In genomic region chr5:172656496-172656895, GRCh38 we compare ENCODE assay signal across 9 cellular contexts. TPM values are rescaled to one million over a fixed set of nuclear protein-coding genes. Genes with fewer than 3 reads are reported as not detected.
DNase-seq lines count a peak whose midpoint lies in the region; ATAC-seq and TF ChIP-seq lines count a peak whose summit lies in the region.
"Not testable (repeated sequence)": the region's sequence is repeated elsewhere in the genome, so short reads cannot be mapped to it uniquely, and the experiment has no call there.
"Had no signal": no experiment of that assay in that cellular context is flagged by ENCODE, and none has a peak within 500 bp of the region (broad histone marks: within the 10 kb centered on the region; RNA-seq: fewer than 3 reads in every experiment).

No MANE protein-coding gene starts in this region.

- not testable (repeated sequence) for TF ChIP-seq CTCF in esophagus muscularis mucosa (IDR thresholded peaks at IDR 0.05); heart left ventricle (IDR thresholded peaks at IDR 0.05); right atrium auricular region (IDR thresholded peaks at IDR 0.05); psoas muscle (IDR thresholded peaks at IDR 0.05); gastrocnemius medialis (IDR thresholded peaks at IDR 0.05 in 4 of 5, conservative IDR thresholded peaks at IDR 0.05 in 1 of 5); upper lobe of right lung (IDR thresholded peaks at IDR 0.05)

- not testable (repeated sequence) for DNase-seq in esophagus muscularis mucosa (ENCODE audit: extremely low spot score); heart left ventricle; right atrium auricular region (ENCODE audit: low spot score); psoas muscle; gastrocnemius medialis
- DNase-seq in upper lobe of right lung = peak; percentile 4
- peak; percentile 9 to 54 for DNase-seq in aorta

- H3K4me1 ChIP-seq in esophagus muscularis mucosa = peaks cover 56 to 85% (median 76%) of the 10 kb centered on the region in 4 donors
- H3K4me1 ChIP-seq in heart left ventricle = peaks cover 15 to 87% (median 63%) of the 10 kb centered on the region in 12 donors
- peaks cover 0 to 54% of the 10 kb centered on the region in 2 donors for H3K4me1 ChIP-seq in right atrium auricular region
- peaks cover 12% of the 10 kb centered on the region for H3K4me1 ChIP-seq in psoas muscle
- H3K4me1 ChIP-seq in gastrocnemius medialis = peaks cover 15 to 44% of the 10 kb centered on the region in 2 donors
- peaks cover 32% of the 10 kb centered on the region for H3K4me1 ChIP-seq in upper lobe of right lung
- not testable (repeated sequence) for H3K4me1 ChIP-seq in aorta (ENCODE audit: control insufficient read depth in 1 of 2, insufficient read depth in 2 of 2, low read length in 2 of 2)

- not testable (repeated sequence) for H3K36me3 ChIP-seq in esophagus muscularis mucosa; right atrium auricular region; psoas muscle (ENCODE audit: insufficient read depth in 1 of 2, low read depth in 1 of 2); gastrocnemius medialis; upper lobe of right lung; aorta (ENCODE audit: control insufficient read depth in 1 of 2, insufficient read depth in 2 of 2, low read length in 1 of 2)
- peaks cover 0 to 23% (median 3%) of the 10 kb centered on the region in 9 donors for H3K36me3 ChIP-seq in heart left ventricle

- in situ Hi-C loops in gastrocnemius medialis (cut with MboI; ENCODE audit: low sequenced_read_pairs in 4 of 4) = not testable (repeated sequence)

- 94% methylated on average over 13 of the region's 13 CpGs for WGBS in esophagus muscularis mucosa
- 64 to 82% (median 77%) methylated on average over 13 of the region's 13 CpGs for WGBS in heart left ventricle, 4 donors
- WGBS in psoas muscle, 3 donors = 87 to 94% (median 89%) methylated on average over 12 to 13 of the region's 13 CpGs
- 98% methylated on average over 13 of the region's 13 CpGs for WGBS in aorta, 2 donors

- not testable (repeated sequence) for ATAC-seq in heart left ventricle; psoas muscle; gastrocnemius medialis; upper lobe of right lung; aorta (ENCODE audit: low FRiP score)

- intact Hi-C loops in esophagus muscularis mucosa (cut with DNase I); psoas muscle (cut with DNase I); gastrocnemius medialis (cut with DNase I; ENCODE audit: low total_unique reads); upper lobe of right lung (cut with DNase I); aorta (cut with DNase I): not testable (repeated sequence)
- intact Hi-C loops in heart left ventricle (cut with DNase I) = loop anchor here in 1 of 10 donors (5.0 kb wide), 1 partner anchor 36 kb away; no protein-coding TSS in a partner anchor

- TF ChIP-seq POLR2A in esophagus muscularis mucosa (IDR thresholded peaks at IDR 0.05; ENCODE audit: low read depth); heart left ventricle (IDR thresholded peaks at IDR 0.05); gastrocnemius medialis (IDR thresholded peaks at IDR 0.05): not testable (repeated sequence)

- not testable (repeated sequence) for TF ChIP-seq EP300 in esophagus muscularis mucosa (IDR thresholded peaks at IDR 0.05)

- peak overlapping the region in 3 of 4 donors; percentile 5 to 95 (median 92) for H3K27ac ChIP-seq in esophagus muscularis mucosa (replicated peaks in 1 of 4)
- peak overlapping the region in 10 of 12 donors; percentile 29 to 93 (median 89) for H3K27ac ChIP-seq in heart left ventricle
- H3K27ac ChIP-seq in right atrium auricular region = peak overlapping the region; percentile 52 to 91
- H3K27ac ChIP-seq in psoas muscle; upper lobe of right lung; aorta (ENCODE audit: low read depth in 1 of 2, low read length in 2 of 2): not testable (repeated sequence)
- H3K27ac ChIP-seq in gastrocnemius medialis = peak overlapping the region; percentile 76 to 84 (median 78)

- H3K9me3 ChIP-seq in esophagus muscularis mucosa; psoas muscle; gastrocnemius medialis; upper lobe of right lung; aorta (ENCODE audit: control insufficient read depth, low read length): not testable (repeated sequence)
- H3K9me3 ChIP-seq in heart left ventricle (peaks cover 0 to 14% (median 5%) of the 10 kb centered on the region in 12 donors), right atrium auricular region (peaks cover 0 to 14% of the 10 kb centered on the region in 2 donors)

- H3K27me3 ChIP-seq in esophagus muscularis mucosa; heart left ventricle; right atrium auricular region; gastrocnemius medialis; upper lobe of right lung; aorta (ENCODE audit: control insufficient read depth in 1 of 2, insufficient read depth in 2 of 2, low read length in 1 of 2): not testable (repeated sequence)
- H3K27me3 ChIP-seq in psoas muscle (ENCODE audit: insufficient read depth in 3 of 3, low read length in 2 of 3) = peaks cover 0 to 14% (median 0%) of the 10 kb centered on the region in 3 donors

- H3K4me3 ChIP-seq in esophagus muscularis mucosa; right atrium auricular region; gastrocnemius medialis; upper lobe of right lung; aorta (ENCODE audit: low read length in 2 of 2): not testable (repeated sequence)
- H3K4me3 ChIP-seq in heart left ventricle (peak overlapping the region in 2 of 12 donors; percentile 5 to 9), psoas muscle (peak overlapping the region; percentile 22)

RNA-seq across cellular contexts. Expression of gene NEURL1B, which starts 15.4 kb away (rescaled TPM):
- total RNA-seq in esophagus muscularis mucosa (10 to 100 TPM; 34.1 to 87.1 (median 60.2) TPM), heart left ventricle (10 to 100 TPM; 16.1 to 47.1 (median 25.8) TPM), right atrium auricular region (10 to 100 TPM; 17.9 to 22.4 TPM), psoas muscle (10 to 100 TPM; 13.7 to 20.4 (median 16.4) TPM), gastrocnemius medialis (10 to 100 TPM in 3 of 4 donors, 1 to 10 TPM in 1; 8.7 to 18.8 (median 15.1) TPM), upper lobe of right lung (25.0 TPM), aorta (10 to 100 TPM; 46.1 to 65.8 TPM)
- polyA plus RNA-seq in heart left ventricle (10 to 100 TPM; 11.8 to 37.9 TPM), psoas muscle (1 to 10 TPM; 8.0 to 9.7 (median 8.2) TPM), aorta (1 to 10 TPM; 1.9 to 3.5 TPM)
- polyA plus RNA-seq: CD14-positive monocyte; CD8-positive, alpha-beta memory T cell had no signal
